ENCODE assay signal across 18 cellular contexts in the genomic region with DNA sequence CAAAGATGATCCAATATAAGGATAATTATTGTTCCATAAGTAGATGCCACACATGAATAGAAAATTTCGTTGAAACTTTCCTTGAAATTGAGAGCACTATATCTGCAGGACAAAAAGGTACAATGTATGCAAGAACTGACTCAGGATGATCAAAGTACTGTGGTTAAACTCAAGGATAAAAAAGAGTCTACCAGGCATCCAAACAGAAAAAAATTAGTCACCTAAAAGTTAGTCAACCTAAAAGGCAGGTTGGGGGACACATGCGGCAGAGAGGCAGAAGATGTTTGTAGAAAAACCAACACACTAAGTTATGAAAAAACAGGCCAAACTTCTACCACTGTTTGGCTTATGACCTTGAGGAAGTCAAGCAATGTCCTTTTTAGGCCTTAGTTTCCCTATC.
DNase-seq lines count a peak whose midpoint lies in the region; ATAC-seq, FAIRE-seq and TF ChIP-seq lines count a peak whose summit lies in the region.
"Had no signal": no experiment of that assay in that cellular context is flagged by ENCODE, and none has a peak within 500 bp of the region (broad histone marks: within the 10 kb centered on the region; RNA-seq: fewer than 3 reads in every experiment).

No MANE protein-coding gene starts in this region.

- H3K27ac ChIP-seq in mammary epithelial cell (ENCODE audit: insufficient read depth, low read depth, low read length) (no peak overlapping the region), kidney (ENCODE audit: low read depth in 2 of 2, low read length in 2 of 2) (no peak overlapping the region)
- H3K27ac ChIP-seq: heart right ventricle, sigmoid colon, testis had no signal

- H3K4me2 ChIP-seq in mammary epithelial cell (ENCODE audit: insufficient read depth, low read depth, low read length), result no peak overlapping the region

- intact Hi-C loops in mammary epithelial cell (cut with micrococcal nuclease), result no loop called here
- intact Hi-C loops in left colon (cut with DNase I, micrococcal nuclease), result no loop called here
- intact Hi-C loops in kidney (cut with DNase I), result no loop called here

- dilution Hi-C loops in mammary epithelial cell (cut with HindIII; ENCODE audit: low sequenced_read_pairs), result no loop called here

- H4K20me1 ChIP-seq in mammary epithelial cell (ENCODE audit: insufficient read depth, low read length), result peaks cover 35% of the 10 kb centered on the region

- BruUV-seq in mammary epithelial cell (replicated peaks; lab: Mats Ljungman, UMichigan), result no TSS peak

- no peak for TF ChIP-seq CTCF in mammary epithelial cell (conservative IDR thresholded peaks at IDR 0.05 in 1 of 2, IDR thresholded peaks at IDR 0.05 in 1 of 2; ENCODE audit: extremely low read depth in 1 of 2, insufficient read depth in 1 of 2, low read depth in 1 of 2, low read length in 2 of 2)
- TF ChIP-seq CTCF in kidney (IDR thresholded peaks at IDR 0.05; ENCODE audit: borderline replicate concordance, extremely low read depth, insufficient read depth), result no peak

- no peaks in the 10 kb centered on the region for H3K27me3 ChIP-seq in mammary epithelial cell (ENCODE audit: insufficient read depth, low read length)
- H3K27me3 ChIP-seq: heart right ventricle, sigmoid colon, testis had no signal

- H3K79me2 ChIP-seq in mammary epithelial cell (ENCODE audit: insufficient read depth, low read length), result peaks cover 99% of the 10 kb centered on the region

- no peak for FAIRE-seq in kidney (lab: Jason Lieb, UNC)
- FAIRE-seq: H1, islet of Langerhans had no signal

- in situ Hi-C loops in mammary epithelial cell (cut with MboI; ENCODE audit: low sequenced_read_pairs in 2 of 2), result no loop called here

- H3K36me3 ChIP-seq in mammary epithelial cell (ENCODE audit: insufficient read depth, low read length), result no peaks in the 10 kb centered on the region
- no peaks in the 10 kb centered on the region for H3K36me3 ChIP-seq in kidney (ENCODE audit: control insufficient read depth in 1 of 2, insufficient read depth in 2 of 2, low read length in 2 of 2)
- H3K36me3 ChIP-seq: heart right ventricle, sigmoid colon had no signal

- CTCF ChIA-PET in mammary epithelial cell (lab: Charles Lee; ENCODE audit: low non-redundant PET), result no interaction called here

- H3K4me1 ChIP-seq in mammary epithelial cell (ENCODE audit: insufficient read depth, low read length) (no peaks in the 10 kb centered on the region), kidney (ENCODE audit: control insufficient read depth in 1 of 2, insufficient read depth in 1 of 2, low read depth in 1 of 2, low read length in 2 of 2) (no peaks in the 10 kb centered on the region)
- H3K4me1 ChIP-seq: testis had no signal

- H3K4me3 ChIP-seq in mammary epithelial cell (replicated peaks in 1 of 3; ENCODE audit: insufficient read depth in 1 of 3, low read depth in 2 of 3, low read length in 3 of 3) (no peak overlapping the region), kidney (ENCODE audit: low read length in 2 of 2) (no peak overlapping the region)
- H3K4me3 ChIP-seq: heart right ventricle, sigmoid colon, testis had no signal

- ATAC-seq in left colon, result no peak
- ATAC-seq: heart right ventricle had no signal

- WGBS in mammary epithelial cell (ENCODE audit: low coverage, missing lambda C conversion rate), result 86% methylated on average over 2 of the region's 2 CpGs

- H3K9me3 ChIP-seq in mammary epithelial cell (replicated peaks; ENCODE audit: insufficient read depth, low read length), result no peaks in the 10 kb centered on the region
- H3K9me3 ChIP-seq in kidney (ENCODE audit: control insufficient read depth in 1 of 2, low read length in 2 of 2), result no peaks in the 10 kb centered on the region
- H3K9me3 ChIP-seq: heart right ventricle, sigmoid colon, testis had no signal

- H3K9ac ChIP-seq in mammary epithelial cell (ENCODE audit: insufficient read depth, low read length) (no peak overlapping the region), kidney (ENCODE audit: low read length in 2 of 2) (no peak overlapping the region)

- H2AFZ ChIP-seq in mammary epithelial cell (ENCODE audit: low read depth, low read length), result no peak overlapping the region

- DNase-seq in activated naive CD4-positive, alpha-beta T cell treated with anti-CD3 and anti-CD28 coated beads, Interleukin-2, amount 50 U/mL, for 16 hours, result peak; percentile 17
- DNase-seq in activated naive CD4-positive, alpha-beta T cell (lab: John Stamatoyannopoulos, UW), result no peak
- peak; percentile 21 for DNase-seq in RKO (ENCODE audit: low spot score)
- DNase-seq in mammary epithelial cell, result peak; percentile 55
- peak; percentile 64 for DNase-seq in renal cortical epithelial cell (ENCODE audit: low read depth)
- DNase-seq in left colon, result no peak
- no peak for DNase-seq in kidney
- DNase-seq in CD1c-positive myeloid dendritic cell (ENCODE audit: extremely low spot score), result no peak
- DNase-seq: activated effector memory CD4-positive, alpha-beta T cell treated with Interleukin-2 at 50 U/mL for 16 hours; COR-L47; heart right ventricle; NCI-H187 treated with DMSO at 0.1 percent for 48 hours; occipital lobe; SIG-M5; sigmoid colon; testis had no signal

Comparison
In these comparisons a context has a peak if more than half of its experiments do, and no peak if none do; other contexts are left out.
1. DNase-seq: peak in activated naive CD4-positive, alpha-beta T cell treated with anti-CD3 and anti-CD28 coated beads, Interleukin-2, amount 50 U/mL, for 16 hours (single experiment), RKO (single experiment), mammary epithelial cell (single experiment) and renal cortical epithelial cell (single experiment); none in activated naive CD4-positive, alpha-beta T cell (0 of 4), left colon (0 of 2), kidney (single experiment) and CD1c-positive myeloid dendritic cell (single experiment).